Comparison of ENCODE assay signal across 1 cellular context in the genomic region with DNA sequence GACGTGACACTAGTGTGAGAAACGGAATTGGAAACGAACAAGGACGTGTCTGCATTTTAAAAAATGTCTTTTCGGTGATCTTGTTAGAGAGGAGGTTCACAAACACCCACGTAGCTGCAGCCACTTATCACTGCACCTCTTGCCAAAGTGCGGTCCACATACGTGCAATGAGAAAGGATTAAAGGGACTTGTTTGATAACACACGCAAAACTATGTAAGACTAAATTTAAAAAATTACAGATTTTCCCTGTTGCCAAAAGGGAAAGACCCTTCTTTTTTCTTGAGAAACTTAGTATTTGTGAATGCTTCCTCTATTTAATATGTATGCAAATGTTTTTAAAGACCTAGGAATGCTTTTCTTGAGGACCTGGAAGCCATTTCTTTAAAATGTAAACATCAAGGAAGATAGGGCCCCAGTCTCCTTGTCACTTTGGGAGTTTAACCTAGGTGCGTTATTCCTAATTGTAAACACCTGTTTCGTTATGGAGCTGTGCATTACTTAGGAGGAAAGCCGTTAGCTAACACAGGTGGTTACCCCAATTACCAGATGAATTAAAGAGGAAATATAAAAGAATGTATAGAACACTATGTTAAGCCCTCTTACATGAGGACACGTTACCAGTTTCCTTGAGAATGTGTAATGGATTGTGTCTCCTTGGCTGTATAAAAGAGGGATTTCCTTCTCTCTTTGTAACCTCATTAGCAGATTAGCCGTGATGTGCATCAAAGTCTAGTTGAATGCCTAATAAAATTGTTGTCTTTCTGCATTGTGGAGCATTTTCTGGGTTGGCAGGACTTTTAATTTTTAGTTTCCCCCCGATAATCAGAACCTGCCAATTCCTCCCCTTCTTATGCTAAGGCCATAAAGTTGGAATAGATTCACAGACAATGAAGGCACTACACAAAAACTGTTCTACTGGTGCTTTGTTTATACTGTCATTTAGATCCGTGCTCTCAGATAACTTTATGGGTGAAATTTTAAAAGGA.
TF ChIP-seq lines count a peak whose summit lies in the region.

No MANE protein-coding gene starts in this region.

TF ChIP-seq in HCT116, 20 proteins besides CTCF, POLR2A, EP300 and RAD21:
- TF ChIP-seq SP1 (IDR thresholded peaks at IDR 0.05; ENCODE audit: low read depth) = no peak
